Comparison of ENCODE assay signal across 8 cellular contexts in the genomic region with DNA sequence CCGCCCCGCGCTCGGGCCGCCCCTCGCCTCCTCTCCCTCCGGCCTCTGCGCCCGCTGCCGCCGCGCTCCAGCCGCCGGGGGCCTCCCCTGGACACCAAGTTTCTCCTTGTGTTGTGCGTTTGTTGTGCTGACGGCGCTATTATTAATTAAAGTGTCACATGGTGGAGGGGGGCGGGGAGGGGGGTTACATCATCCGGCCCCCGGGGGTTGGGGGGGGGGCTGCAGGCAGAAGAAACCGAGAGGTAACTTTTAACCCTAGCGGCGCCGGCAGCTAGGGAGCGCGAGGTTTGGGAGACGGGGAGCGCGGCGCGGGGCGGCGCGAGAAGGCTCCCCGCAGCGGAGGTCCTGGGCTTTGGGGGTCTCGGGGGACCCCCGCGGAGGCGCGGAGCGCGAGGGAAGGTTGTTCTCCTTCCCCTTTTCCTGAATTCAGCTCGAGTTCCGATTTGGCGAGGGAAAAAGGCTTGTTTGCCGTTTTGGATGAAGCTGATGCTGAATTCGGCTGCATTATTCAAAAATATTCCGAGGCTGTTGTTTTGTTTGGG. TPM values are rescaled to one million over a fixed set of nuclear protein-coding genes. Genes with fewer than 3 reads are reported as not detected.
DNase-seq lines count a peak whose midpoint lies in the region; TF ChIP-seq lines count a peak whose summit lies in the region.

A gene (minus strand): TSS at position 117 of the 542 bp plus-strand sequence. CDS start 134 bp downstream, outside the sequence.

- no peak within 1 kb of the TSS for H3K4me3 ChIP-seq in CD8-positive, alpha-beta memory T cell (ENCODE audit: low read length)
- H3K4me3 ChIP-seq in HAP-1, result peak within 1 kb of the TSS; percentile 40
- H3K4me3 ChIP-seq in testis, result peak within 1 kb of the TSS; percentile 18 to 45

- H3K27ac Mint-ChIP-seq in CD8-positive, alpha-beta memory T cell, result no peak within 1 kb of the TSS
- H3K27ac Mint-ChIP-seq in glutamatergic neuron (ENCODE audit: unreplicated experiment), result peak within 1 kb of the TSS; percentile 48

- peak within 1 kb of the TSS; percentile 75 to 85 (median 78) for H3K4me3 Mint-ChIP-seq in CD8-positive, alpha-beta memory T cell
- H3K4me3 Mint-ChIP-seq in glutamatergic neuron (ENCODE audit: unreplicated experiment), result peak within 1 kb of the TSS; percentile 100

- H3K27me3 ChIP-seq in CD8-positive, alpha-beta memory T cell (ENCODE audit: insufficient read depth, low read length, poor library complexity, severe bottlenecking), result peaks cover 32% of the 10 kb centered on the region
- H3K27me3 ChIP-seq in HAP-1 (ENCODE audit: low read depth) (peaks cover 49% of the 10 kb centered on the region), testis (no peaks in the 10 kb centered on the region)

- no peak within 1 kb of the TSS for H3K27ac ChIP-seq in CD8-positive, alpha-beta memory T cell (ENCODE audit: low read depth, low read length)
- no peak within 1 kb of the TSS for H3K27ac ChIP-seq in testis

- no peaks in the 10 kb centered on the region for H3K9me3 Mint-ChIP-seq in CD8-positive, alpha-beta memory T cell
- H3K9me3 Mint-ChIP-seq in glutamatergic neuron (ENCODE audit: unreplicated experiment), result peaks cover 8% of the 10 kb centered on the region

- in situ Hi-C loops in HAP-1 (cut with MboI; ENCODE audit: low sequenced_read_pairs), result no loop called here

- peaks cover 29% of the 10 kb centered on the region for H3K4me1 ChIP-seq in CD8-positive, alpha-beta memory T cell (ENCODE audit: insufficient read depth, low read length)
- H3K4me1 ChIP-seq in HAP-1 (peaks cover 7% of the 10 kb centered on the region), testis (peaks cover 14% of the 10 kb centered on the region)

- no peaks in the 10 kb centered on the region for H3K9me3 ChIP-seq in CD8-positive, alpha-beta memory T cell (ENCODE audit: low read length)
- H3K9me3 ChIP-seq in HAP-1 (no peaks in the 10 kb centered on the region), testis (no peaks in the 10 kb centered on the region)

- intact Hi-C loops in testis (cut with DNase I; ENCODE audit: low total_unique reads), result loop anchor here (10.0 kb wide), 1 partner anchor 147 kb away; a partner anchor contains a TSS

- POLR2A ChIA-PET in CD8-positive, alpha-beta memory T cell (lab: Charles Lee), result no interaction called here

- no peak for TF ChIP-seq CTCF in glutamatergic neuron (IDR thresholded peaks at IDR 0.05; ENCODE audit: partially characterized antibody, unreplicated experiment)
- no peak for TF ChIP-seq CTCF in testis (IDR thresholded peaks at IDR 0.05)
- TF ChIP-seq CTCF in GM20000 (IDR thresholded peaks at IDR 0.05; ENCODE audit: extremely low read depth, missing control alignments), result no peak

- H3K36me3 ChIP-seq in CD8-positive, alpha-beta memory T cell (ENCODE audit: insufficient read depth, low read length), result no peaks in the 10 kb centered on the region
- no peaks in the 10 kb centered on the region for H3K36me3 ChIP-seq in HAP-1 (replicated peaks)
- no peaks in the 10 kb centered on the region for H3K36me3 ChIP-seq in testis (ENCODE audit: low read depth, missing control alignments)

- no peak for DNase-seq in CD8-positive, alpha-beta memory T cell
- DNase-seq in HAP-1 (ENCODE audit: low spot score in 2 of 2) (peak; percentile 23 to 61), RPMI8226 (peak; percentile 67), glutamatergic neuron (no peak), testis (peak; percentile 48), cerebellar nuclear complex (lab: John Stamatoyannopoulos, UW) (no peak), HCEC 1CT (no peak), GM20000 (ENCODE audit: low spot score) (no peak)

- WGBS in testis, 2 donors, result 0 to 1% methylated on average over 23 to 38 of the region's 49 CpGs

- TF ChIP-seq POLR2A in testis (IDR thresholded peaks at IDR 0.05), result no peak

- peaks cover 52 to 72% of the 10 kb centered on the region in 2 donors for H3K27me3 Mint-ChIP-seq in CD8-positive, alpha-beta memory T cell
- peaks cover 40% of the 10 kb centered on the region for H3K27me3 Mint-ChIP-seq in glutamatergic neuron (ENCODE audit: unreplicated experiment)

- CTCF ChIA-PET in CD8-positive, alpha-beta memory T cell (lab: Charles Lee), result interaction anchor here (1.2 kb wide), 1 partner anchor 178 kb away, joined by 4 read pairs; no protein-coding TSS in a partner anchor

- peaks cover 32 to 43% (median 37%) of the 10 kb centered on the region in 3 donors for H3K4me1 Mint-ChIP-seq in CD8-positive, alpha-beta memory T cell
- peaks cover 22% of the 10 kb centered on the region for H3K4me1 Mint-ChIP-seq in glutamatergic neuron (ENCODE audit: low read depth, unreplicated experiment)

- H3K36me3 Mint-ChIP-seq in CD8-positive, alpha-beta memory T cell, result no peaks in the 10 kb centered on the region
- no peaks in the 10 kb centered on the region for H3K36me3 Mint-ChIP-seq in glutamatergic neuron (ENCODE audit: unreplicated experiment)

RNA-seq across cellular contexts. Expression of the gene that starts here (rescaled TPM):
- not detected for total RNA-seq in CD8-positive, alpha-beta memory T cell
- not detected for polyA plus RNA-seq in CD8-positive, alpha-beta memory T cell
- total RNA-seq in glutamatergic neuron (ENCODE audit: unreplicated experiment), result 2.4 TPM
- total RNA-seq in testis, result 1 to 10 TPM; 1.4 to 2.5 TPM
- 0.57 TPM for polyA plus RNA-seq in testis (ENCODE audit: insufficient read depth, low read depth, low replicate concordance)

Comparison
In these comparisons a context has a peak if more than half of its experiments do, and no peak if none do; other contexts are left out.
1. DNase-seq: peak in HAP-1 (2 of 2), RPMI8226 (single experiment) and testis (single experiment); none in CD8-positive, alpha-beta memory T cell (0 of 5), glutamatergic neuron (single experiment), cerebellar nuclear complex (0 of 2), HCEC 1CT (single experiment) and GM20000 (single experiment).